Comparison of ENCODE assay signal across 32 cellular contexts in the genomic region with DNA sequence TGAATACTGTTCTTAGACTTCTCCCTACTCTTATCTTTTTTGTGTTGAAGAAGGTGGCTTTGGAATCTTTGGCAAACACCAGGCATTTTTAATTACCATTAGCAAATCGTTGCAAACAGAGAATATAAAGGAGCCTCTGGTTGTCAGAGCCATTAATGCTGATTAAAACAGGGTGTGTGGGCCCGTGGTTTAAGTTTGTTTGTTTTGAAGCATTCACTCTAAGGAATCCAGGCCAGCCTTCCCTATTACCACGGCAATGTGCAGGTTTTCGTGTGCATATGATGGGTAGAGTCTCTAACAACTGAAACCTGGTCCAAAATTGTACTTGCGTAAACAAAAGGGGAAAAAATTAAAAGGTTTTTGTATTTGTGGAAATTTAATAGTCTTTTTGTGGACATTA.
"Had no signal": no experiment of that assay in that cellular context is flagged by ENCODE, and none has a peak within 500 bp of the region (broad histone marks: within the 10 kb centered on the region; RNA-seq: fewer than 3 reads in every experiment).

No MANE protein-coding gene starts in this region.

- H3K4me3 Mint-ChIP-seq: activated B cell treated with CpG ODN at 0.5 μM for 24 hours; activated CD8-positive, alpha-beta T cell treated with anti-CD3 and anti-CD28 coated beads for 36 hours; activated naive CD4-positive, alpha-beta T cell treated with anti-CD3 and anti-CD28 coated beads for 36 hours; activated naive CD4-positive, alpha-beta T cell treated with anti-CD3 and anti-CD28 coated beads, Interleukin-2, amount 50 U/mL, for 24 hours; activated naive CD8-positive, alpha-beta T cell treated with anti-CD3 and anti-CD28 coated beads for 36 hours; activated naive CD8-positive, alpha-beta T cell treated with anti-CD3 and anti-CD28 coated beads, Interleukin-2, amount 50 U/mL, for 24 hours; activated T-helper 1 cell treated with anti-CD3 and anti-CD28 coated beads, Interleukin-12 subunit alpha, Interleukin-12 subunit beta, Interleukin-2, Interleukin-4 antibody, amounts not matched to agents 30 ng/mL and 10 ng/mL and 1 ng/mL, durations not matched to agents 14 hours and 24 hours and 36 hours; effector memory CD8-positive, alpha-beta T cell had no signal

- H3K27me3 Mint-ChIP-seq: activated CD8-positive, alpha-beta T cell treated with anti-CD3 and anti-CD28 coated beads for 36 hours; activated naive CD4-positive, alpha-beta T cell treated with anti-CD3 and anti-CD28 coated beads, Interleukin-2, amount 50 U/mL, for 24 hours; effector memory CD8-positive, alpha-beta T cell had no signal

- ATAC-seq: activated CD4-positive, CD25-positive, alpha-beta regulatory T cell treated with anti-CD3 and anti-CD28 coated beads, Interleukin-2, amount 50 U/mL, for 24 hours; activated CD8-positive, alpha-beta T cell treated with anti-CD3 and anti-CD28 coated beads for 36 hours; activated naive CD8-positive, alpha-beta T cell treated with anti-CD3 and anti-CD28 coated beads, Interleukin-2, amount 50 U/mL, for 24 hours; body of pancreas; effector memory CD8-positive, alpha-beta T cell; foreskin keratinocyte; gastrocnemius medialis; heart left ventricle had no signal

- H3K4me1 ChIP-seq: adrenal gland, body of pancreas, foreskin keratinocyte, gastrocnemius medialis, heart left ventricle had no signal

- H3K4me1 Mint-ChIP-seq: activated B cell treated with CpG ODN at 0.5 μM for 24 hours; activated naive CD4-positive, alpha-beta T cell treated with anti-CD3 and anti-CD28 coated beads, Interleukin-2, amount 50 U/mL, for 24 hours; activated naive CD8-positive, alpha-beta T cell treated with anti-CD3 and anti-CD28 coated beads for 36 hours; activated naive CD8-positive, alpha-beta T cell treated with anti-CD3 and anti-CD28 coated beads, Interleukin-2, amount 50 U/mL, for 24 hours had no signal

- H3K27me3 ChIP-seq: adrenal gland, body of pancreas, esophagus muscularis mucosa, foreskin keratinocyte, gastrocnemius medialis, heart left ventricle had no signal

- H3K36me3 Mint-ChIP-seq: activated naive CD4-positive, alpha-beta T cell treated with anti-CD3 and anti-CD28 coated beads, Interleukin-2, amount 50 U/mL, for 24 hours; activated naive CD8-positive, alpha-beta T cell treated with anti-CD3 and anti-CD28 coated beads for 36 hours had no signal

- H3K36me3 ChIP-seq: adrenal gland, esophagus muscularis mucosa, gastrocnemius medialis, heart left ventricle had no signal

- H3K9me3 Mint-ChIP-seq: activated B cell treated with CpG ODN at 0.5 μM for 24 hours; activated naive CD4-positive, alpha-beta T cell treated with anti-CD3 and anti-CD28 coated beads for 36 hours; activated naive CD8-positive, alpha-beta T cell treated with anti-CD3 and anti-CD28 coated beads for 36 hours; activated T-helper 1 cell treated with anti-CD3 and anti-CD28 coated beads, Interleukin-12 subunit alpha, Interleukin-12 subunit beta, Interleukin-2, Interleukin-4 antibody, amounts not matched to agents 30 ng/mL and 10 ng/mL and 1 ng/mL, durations not matched to agents 14 hours and 24 hours and 36 hours; activated T-helper 2 cell treated with anti-CD3 and anti-CD28 coated beads, Interferon-gamma antibody, Interleukin-2, Interleukin-4, amounts not matched to agents 10 μg/mL and 5 μg/mL and 100 μg/mL, durations not matched to agents 14 hours and 24 hours and 36 hours had no signal

- DNase-seq: activated B cell treated with CpG ODN at 0.5 μM for 24 hours; activated CD4-positive, alpha-beta T cell treated with anti-CD3 and anti-CD28 coated beads for 48 hours; activated CD4-positive, alpha-beta T cell treated with anti-CD3 and anti-CD28 coated beads, Interleukin-2, amount 50 U/mL, for 1 hour; activated CD4-positive, alpha-beta T cell treated with anti-CD3 and anti-CD28 coated beads, Interleukin-2, amount 50 U/mL, for 48 hours; activated CD8-positive, alpha-beta memory T cell treated with anti-CD3 and anti-CD28 coated beads for 24 hours; activated CD8-positive, alpha-beta T cell treated with anti-CD3 and anti-CD28 coated beads for 36 hours; activated effector memory CD4-positive, alpha-beta T cell treated with anti-CD3 and anti-CD28 coated beads, Interleukin-2, amount 50 U/mL, for 16 hours; activated naive CD4-positive, alpha-beta T cell treated with anti-CD3 and anti-CD28 coated beads for 36 hours; activated naive CD8-positive, alpha-beta T cell treated with anti-CD3 and anti-CD28 coated beads for 36 hours; activated naive CD8-positive, alpha-beta T cell treated with anti-CD3 and anti-CD28 coated beads, Interleukin-2, amount 50 U/mL, for 24 hours; activated T-cell treated with anti-CD3 and anti-CD28 coated beads, Interleukin-2, amount 50 U/mL, for 1 hour; activated T-cell treated with anti-CD3 and anti-CD28 coated beads, Interleukin-2, amount 50 U/mL, for 48 hours; adrenal gland; amygdala; aorta; body of pancreas; caudate nucleus; cortex of kidney; dermis blood vessel endothelial cell; effector CD4-positive, alpha-beta T cell; effector memory CD8-positive, alpha-beta T cell; erythroblast; foreskin keratinocyte; gastrocnemius medialis; glutamatergic neuron; heart left ventricle; T-helper 2 cell had no signal

- H3K27ac Mint-ChIP-seq: activated B cell treated with CpG ODN at 0.5 μM for 24 hours; activated CD8-positive, alpha-beta T cell treated with anti-CD3 and anti-CD28 coated beads for 36 hours; activated naive CD4-positive, alpha-beta T cell treated with anti-CD3 and anti-CD28 coated beads for 36 hours; activated naive CD4-positive, alpha-beta T cell treated with anti-CD3 and anti-CD28 coated beads, Interleukin-2, amount 50 U/mL, for 24 hours; activated naive CD8-positive, alpha-beta T cell treated with anti-CD3 and anti-CD28 coated beads for 36 hours; activated naive CD8-positive, alpha-beta T cell treated with anti-CD3 and anti-CD28 coated beads, Interleukin-2, amount 50 U/mL, for 24 hours; activated T-helper 1 cell treated with anti-CD3 and anti-CD28 coated beads, Interleukin-12 subunit alpha, Interleukin-12 subunit beta, Interleukin-2, Interleukin-4 antibody, amounts not matched to agents 30 ng/mL and 10 ng/mL and 1 ng/mL, durations not matched to agents 14 hours and 24 hours and 36 hours; activated T-helper 2 cell treated with anti-CD3 and anti-CD28 coated beads, Interferon-gamma antibody, Interleukin-2, Interleukin-4, amounts not matched to agents 10 μg/mL and 5 μg/mL and 100 μg/mL, durations not matched to agents 14 hours and 24 hours and 36 hours; effector memory CD8-positive, alpha-beta T cell had no signal

- H3K4me3 ChIP-seq: adrenal gland, body of pancreas, esophagus muscularis mucosa, gastrocnemius medialis, heart left ventricle had no signal

- H3K9me3 ChIP-seq: adrenal gland, body of pancreas, esophagus muscularis mucosa, gastrocnemius medialis, heart left ventricle had no signal

- H3K27ac ChIP-seq: adrenal gland, body of pancreas, esophagus muscularis mucosa, foreskin keratinocyte, gastrocnemius medialis, heart left ventricle had no signal
